Comparison of ENCODE assay signal across 1 cellular context in genomic region chr6:11791354-11792107, GRCh38.
TF ChIP-seq lines count a peak whose summit lies in the region.

No MANE protein-coding gene starts in this region.

TF ChIP-seq in H1, 55 proteins besides CTCF, POLR2A, EP300 and RAD21 (continued from another document):
- TF ChIP-seq ASH2L (IDR thresholded peaks at IDR 0.05; ENCODE audit: low read length) (no peak), POLR2AphosphoS5 (IDR thresholded peaks at IDR 0.05; ENCODE audit: low read depth, low read length) (no peak)
